Comparison of ENCODE assay signal across 1 cellular context in genomic region chr20:43961541-43962471, GRCh38.
TF ChIP-seq lines count a peak whose summit lies in the region.

No MANE protein-coding gene starts in this region.

TF ChIP-seq in SK-N-SH, 30 proteins besides CTCF, POLR2A, EP300 and RAD21:
- TF ChIP-seq ZBTB33 (IDR thresholded peaks at IDR 0.05; ENCODE audit: borderline replicate concordance, low read depth) (no peak), MXI1 (IDR thresholded peaks at IDR 0.05; ENCODE audit: low read depth, low read length) (no peak; the same call in 1 of the 2 replicates), YY1 (IDR thresholded peaks at IDR 0.05; ENCODE audit: low read depth) (no peak), TAF1 (IDR thresholded peaks at IDR 0.05; ENCODE audit: borderline replicate concordance, low read depth, low read length) (no peak), NFIC (IDR thresholded peaks at IDR 0.05; ENCODE audit: borderline replicate concordance) (no peak), JUND (IDR thresholded peaks at IDR 0.05) (no peak), PBX3 (IDR thresholded peaks at IDR 0.05) (no peak), ELF1 (IDR thresholded peaks at IDR 0.05) (no peak), EZH2phosphoT487 (IDR thresholded peaks at IDR 0.05; ENCODE audit: borderline replicate concordance, low read depth) (no peak), POLR2AphosphoS5 (IDR thresholded peaks at IDR 0.05; ENCODE audit: low read depth, low read length) (no peak), GATA2 (CRISPR knock-in tag; IDR thresholded peaks at IDR 0.05) (peak; percentile 66), TEAD4 (IDR thresholded peaks at IDR 0.05; ENCODE audit: borderline replicate concordance, insufficient read depth) (no peak), RXRA (IDR thresholded peaks at IDR 0.05; ENCODE audit: borderline replicate concordance, low read depth) (no peak), RFX5 (IDR thresholded peaks at IDR 0.05; ENCODE audit: low read length) (0 out of 2 replicates have a peak, but pooled peaks have one; percentile 19), NRF1 (IDR thresholded peaks at IDR 0.05; ENCODE audit: low read depth, low read length) (no peak), CHD2 (IDR thresholded peaks at IDR 0.05; ENCODE audit: low read length, partially characterized antibody) (peak; percentile 79), GABPA (IDR thresholded peaks at IDR 0.05; ENCODE audit: low read depth) (no peak), USF2 (IDR thresholded peaks at IDR 0.05; ENCODE audit: borderline replicate concordance, low read depth, low read length) (no peak)
- TF ChIP-seq, protein P1, sequence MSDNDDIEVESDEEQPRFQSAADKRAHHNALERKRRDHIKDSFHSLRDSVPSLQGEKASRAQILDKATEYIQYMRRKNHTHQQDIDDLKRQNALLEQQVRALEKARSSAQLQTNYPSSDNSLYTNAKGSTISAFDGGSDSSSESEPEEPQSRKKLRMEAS (IDR thresholded peaks at IDR 0.05; ENCODE audit: low read depth) = no peak
- TF ChIP-seq, protein P2, sequence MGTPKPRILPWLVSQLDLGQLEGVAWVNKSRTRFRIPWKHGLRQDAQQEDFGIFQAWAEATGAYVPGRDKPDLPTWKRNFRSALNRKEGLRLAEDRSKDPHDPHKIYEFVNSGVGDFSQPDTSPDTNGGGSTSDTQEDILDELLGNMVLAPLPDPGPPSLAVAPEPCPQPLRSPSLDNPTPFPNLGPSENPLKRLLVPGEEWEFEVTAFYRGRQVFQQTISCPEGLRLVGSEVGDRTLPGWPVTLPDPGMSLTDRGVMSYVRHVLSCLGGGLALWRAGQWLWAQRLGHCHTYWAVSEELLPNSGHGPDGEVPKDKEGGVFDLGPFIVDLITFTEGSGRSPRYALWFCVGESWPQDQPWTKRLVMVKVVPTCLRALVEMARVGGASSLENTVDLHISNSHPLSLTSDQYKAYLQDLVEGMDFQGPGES (IDR thresholded peaks at IDR 0.05; ENCODE audit: low read depth, low read length) = no peak
